In genomic region chr6:86782328-86782727, GRCh38 we compare ENCODE assay signal across 1 cellular context.
TF ChIP-seq lines count a peak whose summit lies in the region.

No MANE protein-coding gene starts in this region.

TF ChIP-seq in GM23338, 12 proteins besides CTCF, POLR2A, EP300 and RAD21 (continued from another document):
- TF ChIP-seq REST (IDR thresholded peaks at IDR 0.05; ENCODE audit: unreplicated experiment) (no peak), STAT1 (IDR thresholded peaks at IDR 0.05; ENCODE audit: unreplicated experiment) (no peak), POLR2AphosphoS5 (IDR thresholded peaks at IDR 0.05; ENCODE audit: low read depth) (no peak)
